22 cellular contexts compared by ENCODE assay signal in genomic region chr5:57210633-57211032, GRCh38. TPM values are rescaled to one million over a fixed set of nuclear protein-coding genes. Genes with fewer than 3 reads are reported as not detected.
DNase-seq lines count a peak whose midpoint lies in the region; ATAC-seq, FAIRE-seq and TF ChIP-seq lines count a peak whose summit lies in the region.
"Had no signal": no experiment of that assay in that cellular context is flagged by ENCODE, and none has a peak within 500 bp of the region (broad histone marks: within the 10 kb centered on the region; RNA-seq: fewer than 3 reads in every experiment).

No MANE protein-coding gene starts in this region.

- RAD21 ChIA-PET in GM12878 (lab: Charles Lee; ENCODE audit: unreplicated experiment): no interaction called here

- H3K36me3 ChIP-seq in GM23248 (ENCODE audit: low read depth) (peaks cover 6% of the 10 kb centered on the region; the same call in 1 of the 2 replicates), GM12878 (ENCODE audit: control insufficient read depth in 2 of 2, insufficient read depth in 2 of 2, low read length in 1 of 2) (peaks cover 10 to 22% of the 10 kb centered on the region in 2 experiments), trophoblast cell (ENCODE audit: control insufficient read depth in 1 of 2, insufficient read depth in 2 of 2, low read length in 2 of 2) (peaks cover 16 to 19% of the 10 kb centered on the region in 2 experiments)
- H3K36me3 ChIP-seq: ovary had no signal

- POLR2A ChIA-PET in GM12878 (lab: Charles Lee): no interaction called here

- peaks cover 67% of the 10 kb centered on the region for H3K4me1 Mint-ChIP-seq in activated naive CD4-positive, alpha-beta T cell treated with anti-CD3 and anti-CD28 coated beads for 36 hours (ENCODE audit: low read depth)
- H3K4me1 Mint-ChIP-seq in activated naive CD4-positive, alpha-beta T cell treated with anti-CD3 and anti-CD28 coated beads, Interleukin-2, amount 10 ng/mL, durations not matched to agents 7 days and 5 days: peaks cover 38% of the 10 kb centered on the region

- in situ Hi-C loops in GM23248 (cut with MboI): loop anchor here (10.0 to 25.0 kb wide), 2 partner anchors 266 to 948 kb away; no protein-coding TSS in a partner anchor
- in situ Hi-C loops in GM12878 (cut with MboI): no loop called here

- TF ChIP-seq RAD21 in GM12878 (IDR thresholded peaks at IDR 0.05; ENCODE audit: insufficient read depth, low read depth, low read length): no peak

- TF ChIP-seq POLR2A in GM12878 (IDR thresholded peaks at IDR 0.05; ENCODE audit: low read depth, low read length): no peak

- H4K12ac ChIP-seq in trophoblast cell (ENCODE audit: low read depth, low read length): no peak overlapping the region

- peaks cover 23% of the 10 kb centered on the region for H3K36me3 Mint-ChIP-seq in activated naive CD4-positive, alpha-beta T cell treated with anti-CD3 and anti-CD28 coated beads for 36 hours (ENCODE audit: low read depth)
- peaks cover 34% of the 10 kb centered on the region for H3K36me3 Mint-ChIP-seq in activated naive CD4-positive, alpha-beta T cell treated with anti-CD3 and anti-CD28 coated beads, Interleukin-2, amount 10 ng/mL, durations not matched to agents 7 days and 5 days

- intact Hi-C loops in activated naive CD4-positive, alpha-beta T cell treated with anti-CD3 and anti-CD28 coated beads for 36 hours (cut with micrococcal nuclease): no loop called here
- intact Hi-C loops in GM12878 (cut with micrococcal nuclease; ENCODE audit: unreplicated experiment): no loop called here

- H3K4me1 ChIP-seq in GM23248 (ENCODE audit: insufficient read depth): peaks cover 18% of the 10 kb centered on the region
- peaks cover 3% of the 10 kb centered on the region; the same call in 1 of the 2 replicates for H3K4me1 ChIP-seq in GM12878 (ENCODE audit: control insufficient read depth, insufficient read depth, low read length)
- peaks cover 2 to 9% of the 10 kb centered on the region in 2 experiments for H3K4me1 ChIP-seq in trophoblast cell (ENCODE audit: control insufficient read depth in 1 of 2, insufficient read depth in 2 of 2, low read length in 2 of 2)

- H4K91ac ChIP-seq in trophoblast cell (ENCODE audit: low read depth, low read length): no peak overlapping the region

- peak overlapping the region; percentile 65 for H3K27ac Mint-ChIP-seq in activated naive CD4-positive, alpha-beta T cell treated with anti-CD3 and anti-CD28 coated beads for 36 hours
- no peak overlapping the region for H3K27ac Mint-ChIP-seq in activated naive CD4-positive, alpha-beta T cell treated with anti-CD3 and anti-CD28 coated beads, Interleukin-2, amount 10 ng/mL, durations not matched to agents 7 days and 5 days

- H3K9me2 ChIP-seq in GM23248 (ENCODE audit: insufficient read depth): no peaks in the 10 kb centered on the region

- peaks cover 100% of the 10 kb centered on the region for H3K79me2 ChIP-seq in GM23248 (ENCODE audit: insufficient read depth)
- H3K79me2 ChIP-seq in GM12878 (ENCODE audit: control insufficient read depth, insufficient read depth, low read length): peaks cover 83% of the 10 kb centered on the region
- H3K79me2 ChIP-seq in trophoblast cell (ENCODE audit: control insufficient read depth, insufficient read depth, low read length, poor library complexity): peaks cover 22% of the 10 kb centered on the region

- H2BK12ac ChIP-seq in trophoblast cell (ENCODE audit: low read length): no peak overlapping the region

- no peak overlapping the region for H3K4me3 Mint-ChIP-seq in activated naive CD4-positive, alpha-beta T cell treated with anti-CD3 and anti-CD28 coated beads for 36 hours
- no peak overlapping the region for H3K4me3 Mint-ChIP-seq in activated naive CD4-positive, alpha-beta T cell treated with anti-CD3 and anti-CD28 coated beads, Interleukin-2, amount 10 ng/mL, durations not matched to agents 7 days and 5 days

- H3K4ac ChIP-seq in trophoblast cell (ENCODE audit: low read depth, low read length): peak overlapping the region; percentile 85

- H3K79me1 ChIP-seq in trophoblast cell (ENCODE audit: low read length): no peaks in the 10 kb centered on the region

- H3K4me2 ChIP-seq in GM23248 (ENCODE audit: unreplicated experiment) (no peak overlapping the region), GM12878 (ENCODE audit: control insufficient read depth, insufficient read depth) (no peak overlapping the region), trophoblast cell (ENCODE audit: low read length) (no peak overlapping the region)

- H3K27ac ChIP-seq in GM23248 (peak overlapping the region; percentile 50), GM12878 (ENCODE audit: control insufficient read depth, insufficient read depth) (no peak overlapping the region), trophoblast cell (ENCODE audit: low read depth, low read length) (no peak overlapping the region)
- H3K27ac ChIP-seq: gastroesophageal sphincter, HL-60, ovary, SK-N-MC, vagina had no signal

- no peak overlapping the region for H2BK5ac ChIP-seq in trophoblast cell (ENCODE audit: low read depth, low read length, poor library complexity)

- no peaks in the 10 kb centered on the region for H3K9me3 Mint-ChIP-seq in activated naive CD4-positive, alpha-beta T cell treated with anti-CD3 and anti-CD28 coated beads for 36 hours
- H3K9me3 Mint-ChIP-seq in activated naive CD4-positive, alpha-beta T cell treated with anti-CD3 and anti-CD28 coated beads, Interleukin-2, amount 10 ng/mL, durations not matched to agents 7 days and 5 days: no peaks in the 10 kb centered on the region

- H3K27me3 ChIP-seq in GM23248 (replicated peaks; ENCODE audit: insufficient read depth): no peaks in the 10 kb centered on the region
- no peaks in the 10 kb centered on the region for H3K27me3 ChIP-seq in GM12878 (replicated peaks in 1 of 2; ENCODE audit: control insufficient read depth in 2 of 2, insufficient read depth in 2 of 2, low read length in 1 of 2)
- H3K27me3 ChIP-seq in trophoblast cell (ENCODE audit: insufficient read depth, low read length): no peaks in the 10 kb centered on the region
- H3K27me3 ChIP-seq: adrenal gland, gastroesophageal sphincter, ovary, vagina had no signal

- H2BK120ac ChIP-seq in trophoblast cell (ENCODE audit: insufficient read depth, low read length, poor library complexity): no peak overlapping the region

- peak; percentile 44 for ATAC-seq in GM12878
- ATAC-seq: esophagus mucosa, gastroesophageal sphincter had no signal

- H3K9ac ChIP-seq in GM23248 (no peak overlapping the region), GM12878 (ENCODE audit: control insufficient read depth, insufficient read depth, low read length) (no peak overlapping the region), trophoblast cell (ENCODE audit: low read length) (no peak overlapping the region)

- SMC1A ChIA-PET in GM12878 (lab: Charles Lee; ENCODE audit: uncharacterized antibody, unreplicated experiment): interaction anchor here (0.9 to 1.9 kb wide), 3 partner anchors 9 to 35 kb away, joined by 3 to 9 read pairs (median 4); no protein-coding TSS in a partner anchor

- DNase-seq in activated naive CD4-positive, alpha-beta T cell treated with anti-CD3 and anti-CD28 coated beads for 36 hours: no peak
- DNase-seq in activated naive CD4-positive, alpha-beta T cell treated with anti-CD3 and anti-CD28 coated beads, Interleukin-2, amount 10 ng/mL, durations not matched to agents 7 days and 5 days: no peak
- no peak for DNase-seq in GM23248
- no peak for DNase-seq in GM12878 (ENCODE audit: low read depth, low spot score)
- DNase-seq in trophoblast cell: no peak
- no peak for DNase-seq in HTR-8/SVneo (ENCODE audit: insufficient read length, low spot score)
- DNase-seq in OCI-M2 (lab: John Stamatoyannopoulos, UW; ENCODE audit: unreplicated experiment): no peak
- no peak for DNase-seq in NAMALWA (ENCODE audit: low spot score)
- DNase-seq: activated CD4-positive, alpha-beta T cell treated with anti-CD3 and anti-CD28 coated beads, Interleukin-2, amount 50 U/mL, for 1 hour; adrenal gland; DND-41; KG1; ovary; substantia nigra had no signal

- H2AK5ac ChIP-seq in trophoblast cell (ENCODE audit: low read length): no peak overlapping the region

- BruUV-seq in GM12878 (replicated peaks; lab: Mats Ljungman, UMichigan): no TSS peak

- H3K9me3 ChIP-seq in GM23248 (ENCODE audit: low read depth): no peaks in the 10 kb centered on the region
- H3K9me3 ChIP-seq in GM12878 (replicated peaks; ENCODE audit: control insufficient read depth, insufficient read depth, low read length): no peaks in the 10 kb centered on the region; the same call in 2 of the 3 replicates
- no peaks in the 10 kb centered on the region for H3K9me3 ChIP-seq in trophoblast cell (ENCODE audit: insufficient read depth, low read depth, low read length)
- H3K9me3 ChIP-seq: adrenal gland, gastroesophageal sphincter, ovary, vagina had no signal

- CTCF ChIA-PET in activated naive CD4-positive, alpha-beta T cell treated with anti-CD3 and anti-CD28 coated beads for 36 hours (lab: Charles Lee): interaction anchor here (1.3 to 2.5 kb wide), 2 partner anchors 9 to 73 kb away, joined by 3 to 8 read pairs; no protein-coding TSS in a partner anchor
- CTCF ChIA-PET in activated naive CD4-positive, alpha-beta T cell treated with anti-CD3 and anti-CD28 coated beads, Interleukin-2, amount 10 ng/mL, durations not matched to agents 7 days and 5 days (lab: Charles Lee): no interaction called here
- CTCF ChIA-PET in GM12878 (lab: Yijun Ruan, JAX): no interaction called here

- H3K14ac ChIP-seq in trophoblast cell (ENCODE audit: low read length): no peak overlapping the region

- H3K4me3 ChIP-seq in GM23248 (no peak overlapping the region), GM12878 (no peak overlapping the region), trophoblast cell (ENCODE audit: low read depth, low read length) (no peak overlapping the region)
- H3K4me3 ChIP-seq: adrenal gland, gastroesophageal sphincter, ovary, SK-N-MC, vagina had no signal

- no peak for TF ChIP-seq EP300 in GM12878 (IDR thresholded peaks at IDR 0.05; ENCODE audit: borderline replicate concordance in 1 of 2, control insufficient read depth in 1 of 2, low read depth in 2 of 2, low read length in 2 of 2)

- FAIRE-seq in GM12878 (lab: Jason Lieb, UNC) (no peak), HTR-8/SVneo (lab: Jason Lieb, UNC) (no peak)
- FAIRE-seq: bronchial epithelial cell, GM18507, H1 had no signal

- no peak for TF ChIP-seq CTCF in GM12878 (IDR thresholded peaks at IDR 0.05 in 2 of 3, conservative IDR thresholded peaks at IDR 0.05 in 1 of 3; ENCODE audit: control insufficient read depth in 2 of 3, extremely low read depth in 1 of 3, insufficient read depth in 1 of 3, low read depth in 3 of 3, low read length in 3 of 3)

- no peak overlapping the region for H3K23ac ChIP-seq in trophoblast cell (ENCODE audit: low read length)

- H2AFZ ChIP-seq in GM23248 (no peak overlapping the region), GM12878 (ENCODE audit: control insufficient read depth, low read depth, low read length) (no peak overlapping the region), trophoblast cell (ENCODE audit: insufficient read depth, low read length, poor library complexity) (no peak overlapping the region)

- no peak overlapping the region for H3K18ac ChIP-seq in trophoblast cell (ENCODE audit: low read length)

- H4K20me1 ChIP-seq in GM23248 (ENCODE audit: insufficient read depth) (peaks cover 10% of the 10 kb centered on the region), GM12878 (ENCODE audit: control insufficient read depth, insufficient read depth) (peaks cover 10% of the 10 kb centered on the region)

- H4K8ac ChIP-seq in trophoblast cell (ENCODE audit: low read depth, low read length): no peak overlapping the region

- H3F3A ChIP-seq in GM23248 (ENCODE audit: insufficient read depth): peaks cover 15% of the 10 kb centered on the region

- H3K27me3 Mint-ChIP-seq in activated naive CD4-positive, alpha-beta T cell treated with anti-CD3 and anti-CD28 coated beads for 36 hours (ENCODE audit: low read depth): no peaks in the 10 kb centered on the region
- H3K27me3 Mint-ChIP-seq in activated naive CD4-positive, alpha-beta T cell treated with anti-CD3 and anti-CD28 coated beads, Interleukin-2, amount 10 ng/mL, durations not matched to agents 7 days and 5 days: no peaks in the 10 kb centered on the region

RNA-seq across cellular contexts. Expression of gene GPBP1, which starts 36.8 kb away (rescaled TPM):
- 10 to 100 TPM; 91.5 to 91.9 TPM for total RNA-seq in activated naive CD4-positive, alpha-beta T cell treated with anti-CD3 and anti-CD28 coated beads for 36 hours
- total RNA-seq in GM23248 (2014; rRNA removed; shearing (Covaris generic)): 35.5 and 41.7 TPM in 2 replicates
- polyA plus RNA-seq in GM23248 (2016; fragmentation: Nextera tagmentation; extraction: Ambion mirVana) (38.1 and 38.8 TPM in 2 replicates), GM12878 (2011; rRNA removed) (96.2 and 163 TPM in 2 replicates), GM12878 (2014; fragmentation: Illumina TruSeq; extraction: Trizol) (64.6 and 82.2 TPM in 2 replicates), GM12878 (2014; fragmentation: Nextera tagmentation; extraction: Ambion mirVana) (10 to 100 TPM; 27.0 to 32.5 TPM), GM12878 (2014; rRNA removed) (35.2 and 41.9 TPM in 2 replicates), GM12878 (2016; fragmentation: Nextera tagmentation; extraction: Ambion mirVana) (10 to 100 TPM; 58.4 to 65.8 TPM)
- total RNA-seq in GM12878 (2013; cell fraction: nucleolus; rRNA removed): 245 and 259 TPM in 2 replicates
- total RNA-seq in GM12878 (2014; rRNA removed) (47.0 and 61.9 TPM in 2 replicates), GM12878 (2014; rRNA removed; fragmentation: Illumina TruSeq; extraction: Trizol) (79.3 and 80.8 TPM in 2 replicates), GM12878 (2021) (52.3 and 52.7 TPM in 2 replicates)
- 26.9 TPM for polyA plus RNA-seq in GM12878 (2011; ENCODE audit: low read depth)
- 21.1 and 24.1 TPM in 2 replicates for polyA plus RNA-seq in GM12878 (2011; cell fraction: cytosol; rRNA removed)
- 47.4 and 47.9 TPM in 2 replicates for polyA plus RNA-seq in GM12878 (2011; cell fraction: nucleus; rRNA removed)
- polyA plus RNA-seq in GM12878 (2012): 44.8 and 50.5 TPM in 2 replicates
- 36.5 and 47.3 TPM in 2 replicates for polyA minus RNA-seq in GM12878 (2011; rRNA and poly(A)+ RNA removed)
- 23.4 and 33.1 TPM in 2 replicates for polyA minus RNA-seq in GM12878 (2011; cell fraction: cytosol; rRNA and poly(A)+ RNA removed)
- polyA minus RNA-seq in GM12878 (2011; cell fraction: nucleus; rRNA and poly(A)+ RNA removed): 27.8 and 40.3 TPM in 2 replicates
- polyA plus RNA-seq in trophoblast cell (2013): 92.5 and 97.5 TPM in 2 replicates
